Comparison of ENCODE assay signal across 8 cellular contexts in the genomic region with DNA sequence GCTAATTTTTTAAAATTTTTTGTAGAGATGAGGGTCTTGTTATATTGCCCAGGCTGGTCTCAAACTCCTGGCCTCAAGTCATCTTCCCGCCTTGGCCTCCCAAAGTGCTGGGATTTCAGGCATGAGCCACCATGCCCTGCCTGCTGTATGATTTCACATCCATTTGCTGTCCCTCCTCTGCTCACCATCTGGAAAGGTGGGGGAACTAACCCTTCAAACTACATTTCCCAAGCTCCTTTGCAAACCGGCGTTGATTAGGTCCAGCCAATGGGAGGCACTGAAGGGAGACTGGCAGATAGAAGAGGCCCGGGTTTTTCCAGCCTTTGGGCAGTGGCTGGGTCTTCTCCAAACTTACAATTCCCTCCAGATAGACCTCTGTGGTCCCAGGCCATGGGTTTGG. TPM values are rescaled to one million over a fixed set of nuclear protein-coding genes. Genes with fewer than 3 reads are reported as not detected.
DNase-seq lines count a peak whose midpoint lies in the region; ATAC-seq, FAIRE-seq and TF ChIP-seq lines count a peak whose summit lies in the region.
"Had no signal": no experiment of that assay in that cellular context is flagged by ENCODE, and none has a peak within 500 bp of the region (broad histone marks: within the 10 kb centered on the region; RNA-seq: fewer than 3 reads in every experiment).

No MANE protein-coding gene starts in this region.

- H3K27me3 Mint-ChIP-seq in immature natural killer cell (ENCODE audit: low read depth in 3 of 3): peaks cover 0 to 3% (median 2%) of the 10 kb centered on the region in 3 donors

- no peak for TF ChIP-seq CTCF in HEK293 (tag by site-specific recombination; IDR thresholded peaks at IDR 0.05)
- TF ChIP-seq CTCF in fibroblast of villous mesenchyme (IDR thresholded peaks at IDR 0.05; ENCODE audit: insufficient read depth, low read depth, low read length): no peak

- no peak for ATAC-seq in HG02852 (IDR thresholded peaks at IDR 0.05; ENCODE audit: unreplicated experiment)

- peak; percentile 37 for FAIRE-seq in urothelium cell line (lab: Jason Lieb, UNC)
- FAIRE-seq: endometrium had no signal

- H3K27ac Mint-ChIP-seq in immature natural killer cell: no peak overlapping the region

- no peak overlapping the region for H3K4me3 Mint-ChIP-seq in immature natural killer cell

- peak; percentile 60 for DNase-seq in EL
- DNase-seq in SHP77 treated with DMSO at 0.1 percent for 48 hours (lab: John Stamatoyannopoulos, UW): peak; percentile 17
- peak; percentile 50 for DNase-seq in fibroblast of villous mesenchyme (ENCODE audit: low read depth)
- DNase-seq in urothelium cell line (ENCODE audit: low spot score): peak; percentile 86
- no peak for DNase-seq in immature natural killer cell

- H3K9me3 ChIP-seq in HEK293 (ENCODE audit: control insufficient read depth, insufficient read depth, low read depth, low read length): no peaks in the 10 kb centered on the region

- CTCF ChIA-PET in HEK293 (lab: Yijun Ruan, JAX): interaction anchor here (0.7 to 1.1 kb wide), 5 partner anchors 12 to 98 kb away, joined by 3 to 5 read pairs (median 3); partner anchors contain the start of gene THOC5

- H3K4me3 ChIP-seq in HEK293 (ENCODE audit: low read depth, low read length) (no peak overlapping the region), fibroblast of villous mesenchyme (ENCODE audit: low read depth, low read length) (no peak overlapping the region)

- no peaks in the 10 kb centered on the region for H3K9me3 Mint-ChIP-seq in immature natural killer cell

- H3K4me1 Mint-ChIP-seq in immature natural killer cell: no peaks in the 10 kb centered on the region

- no peaks in the 10 kb centered on the region for H3K36me3 Mint-ChIP-seq in immature natural killer cell

- no peaks in the 10 kb centered on the region for H3K36me3 ChIP-seq in HEK293 (ENCODE audit: control insufficient read depth in 2 of 2, insufficient read depth in 1 of 2, low read length in 2 of 2)

- H3K4me1 ChIP-seq in HEK293 (ENCODE audit: control insufficient read depth, insufficient read depth, low read length): no peaks in the 10 kb centered on the region

- POLR2A ChIA-PET in HEK293 (lab: Yijun Ruan, JAX): interaction anchor here (0.6 to 1.0 kb wide), 2 partner anchors 12 to 46 kb away, joined by 3 read pairs; no protein-coding TSS in a partner anchor

- no peak overlapping the region for H3K27ac ChIP-seq in HEK293 (ENCODE audit: extremely low read depth, low read depth, low read length)

TF ChIP-seq in HEK293, 187 proteins besides CTCF, POLR2A, EP300 and RAD21:
- TF ChIP-seq, protein P1, sequence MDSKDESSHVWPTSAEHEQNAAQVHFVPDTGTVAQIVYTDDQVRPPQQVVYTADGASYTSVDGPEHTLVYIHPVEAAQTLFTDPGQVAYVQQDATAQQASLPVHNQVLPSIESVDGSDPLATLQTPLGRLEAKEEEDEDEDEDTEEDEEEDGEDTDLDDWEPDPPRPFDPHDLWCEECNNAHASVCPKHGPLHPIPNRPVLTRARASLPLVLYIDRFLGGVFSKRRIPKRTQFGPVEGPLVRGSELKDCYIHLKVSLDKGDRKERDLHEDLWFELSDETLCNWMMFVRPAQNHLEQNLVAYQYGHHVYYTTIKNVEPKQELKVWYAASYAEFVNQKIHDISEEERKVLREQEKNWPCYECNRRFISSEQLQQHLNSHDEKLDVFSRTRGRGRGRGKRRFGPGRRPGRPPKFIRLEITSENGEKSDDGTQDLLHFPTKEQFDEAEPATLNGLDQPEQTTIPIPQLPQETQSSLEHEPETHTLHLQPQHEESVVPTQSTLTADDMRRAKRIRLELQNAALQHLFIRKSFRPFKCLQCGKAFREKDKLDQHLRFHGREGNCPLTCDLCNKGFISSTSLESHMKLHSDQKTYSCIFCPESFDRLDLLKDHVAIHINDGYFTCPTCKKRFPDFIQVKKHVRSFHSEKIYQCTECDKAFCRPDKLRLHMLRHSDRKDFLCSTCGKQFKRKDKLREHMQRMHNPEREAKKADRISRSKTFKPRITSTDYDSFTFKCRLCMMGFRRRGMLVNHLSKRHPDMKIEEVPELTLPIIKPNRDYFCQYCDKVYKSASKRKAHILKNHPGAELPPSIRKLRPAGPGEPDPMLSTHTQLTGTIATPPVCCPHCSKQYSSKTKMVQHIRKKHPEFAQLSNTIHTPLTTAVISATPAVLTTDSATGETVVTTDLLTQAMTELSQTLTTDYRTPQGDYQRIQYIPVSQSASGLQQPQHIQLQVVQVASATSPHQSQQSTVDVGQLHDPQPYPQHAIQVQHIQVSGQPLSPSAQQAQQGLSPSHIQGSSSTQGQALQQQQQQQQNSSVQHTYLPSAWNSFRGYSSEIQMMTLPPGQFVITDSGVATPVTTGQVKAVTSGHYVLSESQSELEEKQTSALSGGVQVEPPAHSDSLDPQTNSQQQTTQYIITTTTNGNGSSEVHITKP (tag by site-specific recombination; IDR thresholded peaks at IDR 0.05): peak; percentile 43; the same call in 1 of the 2 replicates
- TF ChIP-seq ZBTB20 (tag by site-specific recombination; IDR thresholded peaks at IDR 0.05) (peak; percentile 68), ZIC2 (tag by site-specific recombination; IDR thresholded peaks at IDR 0.05) (no peak), ZNF76 (tag by site-specific recombination; IDR thresholded peaks at IDR 0.05; ENCODE audit: borderline replicate concordance, low read depth) (peak; percentile 58; the same call in 1 of the 2 replicates), ZNF654 (tag by site-specific recombination; IDR thresholded peaks at IDR 0.05; ENCODE audit: low read depth) (no peak), ZNF335 (tag by site-specific recombination; conservative IDR thresholded peaks at IDR 0.05) (peak; percentile 94), GLIS1 (tag by site-specific recombination; IDR thresholded peaks at IDR 0.05) (no peak), HOXD13 (CRISPR knock-in tag; IDR thresholded peaks at IDR 0.05; ENCODE audit: borderline replicate concordance) (no peak), ZBTB17 (tag by site-specific recombination; IDR thresholded peaks at IDR 0.05) (peak; percentile 67), SP2 (tag by site-specific recombination; IDR thresholded peaks at IDR 0.05) (peak; percentile 49)
- TF ChIP-seq, protein P2, sequence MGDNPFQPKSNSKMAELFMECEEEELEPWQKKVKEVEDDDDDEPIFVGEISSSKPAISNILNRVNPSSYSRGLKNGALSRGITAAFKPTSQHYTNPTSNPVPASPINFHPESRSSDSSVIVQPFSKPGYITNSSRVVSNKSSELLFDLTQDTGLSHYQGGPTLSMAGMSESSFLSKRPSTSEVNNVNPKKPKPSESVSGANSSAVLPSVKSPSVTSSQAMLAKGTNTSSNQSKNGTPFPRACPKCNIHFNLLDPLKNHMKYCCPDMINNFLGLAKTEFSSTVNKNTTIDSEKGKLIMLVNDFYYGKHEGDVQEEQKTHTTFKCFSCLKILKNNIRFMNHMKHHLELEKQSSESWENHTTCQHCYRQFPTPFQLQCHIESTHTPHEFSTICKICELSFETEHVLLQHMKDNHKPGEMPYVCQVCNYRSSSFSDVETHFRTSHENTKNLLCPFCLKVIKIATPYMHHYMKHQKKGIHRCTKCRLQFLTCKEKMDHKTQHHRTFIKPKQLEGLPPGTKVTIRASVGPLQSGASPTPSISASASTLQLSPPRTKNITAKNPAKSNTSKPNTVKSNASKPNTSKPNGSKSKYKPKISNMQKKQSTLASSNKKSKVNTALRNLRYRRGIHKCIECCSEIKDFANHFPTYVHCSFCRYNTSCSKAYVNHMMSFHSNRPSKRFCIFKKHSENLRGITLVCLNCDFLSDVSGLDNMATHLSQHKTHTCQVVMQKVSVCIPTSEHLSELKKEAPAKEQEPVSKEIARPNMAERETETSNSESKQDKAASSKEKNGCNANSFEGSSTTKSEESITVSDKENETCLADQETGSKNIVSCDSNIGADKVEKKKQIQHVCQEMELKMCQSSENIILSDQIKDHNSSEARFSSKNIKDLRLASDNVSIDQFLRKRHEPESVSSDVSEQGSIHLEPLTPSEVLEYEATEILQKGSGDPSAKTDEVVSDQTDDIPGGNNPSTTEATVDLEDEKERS (tag by site-specific recombination; IDR thresholded peaks at IDR 0.05): no peak

RNA-seq across cellular contexts. Expression of gene RFPL1, which starts 19.3 kb away (rescaled TPM):
- total RNA-seq in fibroblast of villous mesenchyme: not detected in 2 replicates
- not detected for polyA plus RNA-seq in immature natural killer cell

RNA-seq across cellular contexts. Expression of gene NEFH, which starts 22.3 kb away (rescaled TPM):
- under 0.01 and 0.32 TPM in 2 replicates for total RNA-seq in fibroblast of villous mesenchyme
- polyA plus RNA-seq in immature natural killer cell: under 1 TPM in 1 of 3 donors, not detected in 2; 0.64 TPM

Comparison
In these comparisons a context has a peak if more than half of its experiments do, and no peak if none do; other contexts are left out.
1. DNase-seq: peak in EL (single experiment), SHP77 treated with DMSO at 0.1 percent for 48 hours (single experiment), fibroblast of villous mesenchyme (single experiment) and urothelium cell line (single experiment); none in immature natural killer cell (0 of 3).